ENCODE assay signal across 8 cellular contexts in genomic region chr6:35731736-35732532, GRCh38. TPM values are rescaled to one million over a fixed set of nuclear protein-coding genes. Genes with fewer than 3 reads are reported as not detected.
DNase-seq lines count a peak whose midpoint lies in the region; ATAC-seq lines count a peak whose summit lies in the region.

No MANE protein-coding gene starts in this region.

- peak; percentile 95 for DNase-seq in 8988T
- peak; percentile 85 for DNase-seq in NCI-H2196 (lab: John Stamatoyannopoulos, UW; ENCODE audit: unreplicated experiment)
- DNase-seq in activated CD4-positive, alpha-beta T cell treated with anti-CD3 and anti-CD28 coated beads for 1 hour = peak; percentile 86
- DNase-seq in cerebellum (ENCODE audit: low spot score) = peak; percentile 80
- DNase-seq in kidney glomerular epithelial cell (lab: John Stamatoyannopoulos, UW) = peak; percentile 59
- peak; percentile 98 for DNase-seq in stimulated activated CD4-positive, alpha-beta T cell treated with anti-CD3 and anti-CD28 coated beads, Interleukin-15, amount 100 ng/mL, for 24 hours

- ATAC-seq in GM18499 (IDR thresholded peaks at IDR 0.05; ENCODE audit: insufficient read depth, unreplicated experiment) (peak; percentile 21), HG02970 (IDR thresholded peaks at IDR 0.05; ENCODE audit: low FRiP score, unreplicated experiment) (peak; percentile 54)

RNA-seq across cellular contexts. Expression of gene ARMC12, which starts 4.9 kb away (rescaled TPM):
- total RNA-seq in cerebellum = 0.54 TPM

RNA-seq across cellular contexts. Expression of gene FKBP5, which starts 43.2 kb away (rescaled TPM):
- total RNA-seq in cerebellum = 4.6 TPM

RNA-seq across cellular contexts. Expression of gene CLPSL2, which starts 44.5 kb away (rescaled TPM):
- total RNA-seq in cerebellum = not detected

RNA-seq across cellular contexts. Expression of gene CLPSL1, which starts 48.9 kb away (rescaled TPM):
- not detected for total RNA-seq in cerebellum

Comparison
In these comparisons a context has a peak if more than half of its experiments do, and no peak if none do; other contexts are left out.
1. Peak in every context shown above with its lines: DNase-seq and ATAC-seq.